Comparison of ENCODE assay signal across 16 cellular contexts in genomic region chr14:95729402-95730028, GRCh38. TPM values are rescaled to one million over a fixed set of nuclear protein-coding genes. Genes with fewer than 3 reads are reported as not detected.
A peak's percentile ranks its signal among the peaks of the same experiment; 100 is the strongest.
DNase-seq lines count a peak whose midpoint lies in the region; ATAC-seq lines count a peak whose summit lies in the region.
"Not testable (repeated sequence)": the region's sequence is repeated elsewhere in the genome, so short reads cannot be mapped to it uniquely, and the experiment has no call there.
"Had no signal": no experiment of that assay in that cellular context is flagged by ENCODE, and none has a peak within 500 bp of the region (broad histone marks: within the 10 kb centered on the region; RNA-seq: fewer than 3 reads in every experiment).

No MANE protein-coding gene starts in this region.

- H3K4me2 ChIP-seq in BLaER1 (peak overlapping the region; percentile 13; the same call in 1 of the 2 replicates), Karpas-422 (ENCODE audit: low read depth, low read length, poor library complexity, severe bottlenecking) (peak overlapping the region; percentile 48)

- peak; percentile 81 for DNase-seq in Karpas-422
- DNase-seq in naive B cell = peak; percentile 42

- not testable (repeated sequence) for H3K9ac ChIP-seq in BLaER1; Karpas-422 (ENCODE audit: low read length)

- peak overlapping the region; percentile 66 to 94 (median 76) for H3K27ac Mint-ChIP-seq in naive B cell

- H3K4me1 Mint-ChIP-seq in naive B cell = peaks cover 59 to 88% (median 76%) of the 10 kb centered on the region in 3 donors

- ATAC-seq in GM18498 (IDR thresholded peaks at IDR 0.05; ENCODE audit: unreplicated experiment) (peak; percentile 39), GM18907 (IDR thresholded peaks at IDR 0.05; ENCODE audit: unreplicated experiment) (peak; percentile 53), GM21447 (IDR thresholded peaks at IDR 0.05; ENCODE audit: unreplicated experiment) (peak; percentile 48), HG02759 (IDR thresholded peaks at IDR 0.05; ENCODE audit: unreplicated experiment) (peak; percentile 55), HG03135 (IDR thresholded peaks at IDR 0.05; ENCODE audit: unreplicated experiment) (peak; percentile 46), naive B cell (ENCODE audit: low read depth in 2 of 2) (peak; percentile 18 to 19)

- H3K79me2 ChIP-seq in Karpas-422 (ENCODE audit: low read length) = not testable (repeated sequence)

- H3K27me3 Mint-ChIP-seq in naive B cell = not testable (repeated sequence)

- peaks cover 42% of the 10 kb centered on the region for H3K36me3 ChIP-seq in BLaER1
- not testable (repeated sequence) for H3K36me3 ChIP-seq in Karpas-422 (ENCODE audit: insufficient read depth, low read length)

- not testable (repeated sequence) for H2AFZ ChIP-seq in Karpas-422 (ENCODE audit: low read length)

- H3K9me3 Mint-ChIP-seq in naive B cell = not testable (repeated sequence)

- H3K4me1 ChIP-seq in BLaER1 = peaks cover 35% of the 10 kb centered on the region
- peaks cover 40% of the 10 kb centered on the region for H3K4me1 ChIP-seq in Karpas-422 (ENCODE audit: low read length)

- H3K9me2 ChIP-seq in Karpas-422 (replicated peaks; ENCODE audit: insufficient read depth, low read length) = not testable (repeated sequence)

- not testable (repeated sequence) for H3K36me3 Mint-ChIP-seq in naive B cell

- not testable (repeated sequence) for H3K9me3 ChIP-seq in BLaER1; Karpas-422 (ENCODE audit: low read length)

- peak overlapping the region; percentile 41 to 94 (median 70) for H3K4me3 Mint-ChIP-seq in naive B cell

- not testable (repeated sequence) for H3K27ac ChIP-seq in BLaER1; Karpas-422 (ENCODE audit: low read length)

- not testable (repeated sequence) for H3K27me3 ChIP-seq in BLaER1; Karpas-422 (ENCODE audit: low read length)

- not testable (repeated sequence) for H4K20me1 ChIP-seq in BLaER1; Karpas-422 (ENCODE audit: insufficient read depth, low read depth, low read length)

- H3K4me3 ChIP-seq in BLaER1; Karpas-422 (ENCODE audit: low read length): not testable (repeated sequence)

RNA-seq across cellular contexts. Expression of gene TCL1A, which starts 15.6 kb away (rescaled TPM):
- total RNA-seq in Karpas-422 (2014; rRNA removed; shearing (Covaris generic); ENCODE audit: low replicate concordance) = 24.1 and 52.1 TPM in 2 replicates
- 1,000 to 10,000 TPM; 3,311 to 6,921 (median 4,382) TPM for polyA plus RNA-seq in naive B cell (ENCODE audit: low read depth in 6 of 6)
- total RNA-seq: activated CD4-positive, alpha-beta memory T cell treated with anti-CD3 and anti-CD28 coated beads, Interleukin-2, amount 10 ng/mL, durations not matched to agents 7 days and 5 days; cardiac septum; G401; hepatocyte; lower leg skin; myocyte; RPMI7951 had no signal
- polyA plus RNA-seq: hepatocyte had no signal

RNA-seq across cellular contexts. Expression of gene TCL1B, which starts 43.3 kb away (rescaled TPM):
- total RNA-seq in Karpas-422 (2014; rRNA removed; shearing (Covaris generic); ENCODE audit: low replicate concordance) = 0.37 TPM in 1 of 2 replicates, not detected in the other
- 10 to 100 TPM; 15.0 to 44.0 (median 35.9) TPM for polyA plus RNA-seq in naive B cell (ENCODE audit: low read depth in 6 of 6)
- total RNA-seq: activated CD4-positive, alpha-beta memory T cell treated with anti-CD3 and anti-CD28 coated beads, Interleukin-2, amount 10 ng/mL, durations not matched to agents 7 days and 5 days; cardiac septum; colonic mucosa; G401; lower leg skin; myocyte; RPMI7951 had no signal
- polyA plus RNA-seq: hepatocyte had no signal
